ENCODE assay signal across 1 cellular context in genomic region chr3:42667096-42667522, GRCh38.
TF ChIP-seq lines count a peak whose summit lies in the region.

No MANE protein-coding gene starts in this region.

TF ChIP-seq in IMR-90, 13 proteins besides CTCF, POLR2A, EP300 and RAD21 (continued from another document):
- TF ChIP-seq MXI1 (IDR thresholded peaks at IDR 0.05; ENCODE audit: borderline replicate concordance, low read depth, low read length): no peak
- TF ChIP-seq MAFK (IDR thresholded peaks at IDR 0.05; ENCODE audit: low read depth, low read length): no peak
- no peak for TF ChIP-seq ELK1 (IDR thresholded peaks at IDR 0.05; ENCODE audit: borderline replicate concordance, low read depth, low read length)
- no peak for TF ChIP-seq BHLHE40 (IDR thresholded peaks at IDR 0.05; ENCODE audit: low read depth, low read length)
- TF ChIP-seq RCOR1 (IDR thresholded peaks at IDR 0.05; ENCODE audit: insufficient replicate concordance, low read length): no peak
- TF ChIP-seq USF2 (IDR thresholded peaks at IDR 0.05; ENCODE audit: low read depth, low read length): no peak
- no peak for TF ChIP-seq SMC3 (IDR thresholded peaks at IDR 0.05; ENCODE audit: low read depth, low read length)
